In genomic region chr6:116144590-116144989, GRCh38 we compare ENCODE assay signal across 15 cellular contexts. TPM values are rescaled to one million over a fixed set of nuclear protein-coding genes. Genes with fewer than 3 reads are reported as not detected.
A peak's percentile ranks its signal among the peaks of the same experiment; 100 is the strongest.
DNase-seq lines count a peak whose midpoint lies in the region; ATAC-seq and TF ChIP-seq lines count a peak whose summit lies in the region.
"Had no signal": no experiment of that assay in that cellular context is flagged by ENCODE, and none has a peak within 500 bp of the region (broad histone marks: within the 10 kb centered on the region; RNA-seq: fewer than 3 reads in every experiment).

No MANE protein-coding gene starts in this region.

- intact Hi-C loops in heart left ventricle (cut with DNase I) = no loop called here
- intact Hi-C loops in cardiac septum (cut with DNase I) = no loop called here
- intact Hi-C loops in prostate gland (cut with DNase I) = no loop called here

- H3K27me3 ChIP-seq in heart left ventricle = no peaks in the 10 kb centered on the region
- no peaks in the 10 kb centered on the region for H3K27me3 ChIP-seq in prostate gland (replicated peaks; ENCODE audit: insufficient read depth)
- H3K27me3 ChIP-seq: adrenal gland, transverse colon had no signal

- H3K4me1 ChIP-seq in heart left ventricle = peaks cover 0 to 22% (median 7%) of the 10 kb centered on the region in 12 donors
- H3K4me1 ChIP-seq in prostate gland (replicated peaks) = no peaks in the 10 kb centered on the region
- H3K4me1 ChIP-seq: transverse colon had no signal

- ATAC-seq in heart left ventricle (peak in 3 of 4 donors; percentile 42 to 81 (median 64)), SK-N-SH treated with all-trans-retinoic acid at 6 μM for 48 hours (peak; percentile 89), HG02588 (IDR thresholded peaks at IDR 0.05; ENCODE audit: unreplicated experiment) (no peak)
- ATAC-seq in stimulated activated naive CD8-positive, alpha-beta T cell treated with anti-CD3 and anti-CD28 coated beads, Interleukin-15, Interleukin-2, amounts not matched to agents 100 U/mL and 50 U/mL, for 24 hours = no peak
- ATAC-seq in stimulated activated naive CD8-positive, alpha-beta T cell treated with anti-CD3 and anti-CD28 coated beads, Interleukin-15, amount 100 ng/mL, for 72 hours = no peak
- ATAC-seq: left lobe of liver had no signal

- H3K27me3 Mint-ChIP-seq in stimulated activated naive CD8-positive, alpha-beta T cell treated with anti-CD3 and anti-CD28 coated beads, Interleukin-15, amount 100 ng/mL, for 72 hours = no peaks in the 10 kb centered on the region

- 49 to 57% (median 55%) methylated on average over 3 of the region's 3 CpGs for WGBS in heart left ventricle, 4 donors
- 58% methylated on average over 3 of the region's 3 CpGs for WGBS in prostate gland

- TF ChIP-seq CTCF in heart left ventricle (IDR thresholded peaks at IDR 0.05) (no peak), foreskin fibroblast (IDR thresholded peaks at IDR 0.05; ENCODE audit: low read depth, low read length) (no peak), prostate gland (IDR thresholded peaks at IDR 0.05) (no peak)

- DNase-seq in heart left ventricle (no peak), cardiac septum (ENCODE audit: low spot score) (no peak), foreskin fibroblast (peak; percentile 66 to 77), prostate gland (ENCODE audit: low spot score) (no peak)
- DNase-seq in stimulated activated naive CD8-positive, alpha-beta T cell treated with anti-CD3 and anti-CD28 coated beads, Interleukin-15, Interleukin-2, amounts not matched to agents 100 U/mL and 50 U/mL, for 24 hours = no peak
- DNase-seq in stimulated activated naive CD8-positive, alpha-beta T cell treated with anti-CD3 and anti-CD28 coated beads, Interleukin-15, amount 100 ng/mL, for 72 hours = no peak
- DNase-seq: adrenal gland, T-helper 2 cell, transverse colon had no signal

- no peaks in the 10 kb centered on the region for H3K4me1 Mint-ChIP-seq in stimulated activated naive CD8-positive, alpha-beta T cell treated with anti-CD3 and anti-CD28 coated beads, Interleukin-15, amount 100 ng/mL, for 72 hours

- H3K36me3 ChIP-seq in heart left ventricle (peaks cover 0 to 11% (median 0%) of the 10 kb centered on the region in 9 donors), prostate gland (no peaks in the 10 kb centered on the region)
- H3K36me3 ChIP-seq: adrenal gland, transverse colon had no signal

- TF ChIP-seq POLR2A in heart left ventricle (IDR thresholded peaks at IDR 0.05) = no peak
- no peak for TF ChIP-seq POLR2A in prostate gland (IDR thresholded peaks at IDR 0.05)

- H3K4me3 ChIP-seq in heart left ventricle (no peak overlapping the region), foreskin fibroblast (ENCODE audit: low read depth in 1 of 2, low read length in 2 of 2) (no peak overlapping the region), prostate gland (no peak overlapping the region)
- H3K4me3 ChIP-seq: adrenal gland, transverse colon had no signal

- H3K9me3 Mint-ChIP-seq in stimulated activated naive CD8-positive, alpha-beta T cell treated with anti-CD3 and anti-CD28 coated beads, Interleukin-15, amount 100 ng/mL, for 72 hours = no peaks in the 10 kb centered on the region

- no peak overlapping the region for H3K27ac ChIP-seq in heart left ventricle
- no peak overlapping the region for H3K27ac ChIP-seq in prostate gland
- H3K27ac ChIP-seq: adrenal gland, transverse colon had no signal

- no peak overlapping the region for H3K4me3 Mint-ChIP-seq in stimulated activated naive CD8-positive, alpha-beta T cell treated with anti-CD3 and anti-CD28 coated beads, Interleukin-15, amount 100 ng/mL, for 72 hours

- H3K9me3 ChIP-seq in heart left ventricle = no peaks in the 10 kb centered on the region
- no peaks in the 10 kb centered on the region for H3K9me3 ChIP-seq in prostate gland
- H3K9me3 ChIP-seq: adrenal gland, transverse colon had no signal

- H3K27ac Mint-ChIP-seq in stimulated activated naive CD8-positive, alpha-beta T cell treated with anti-CD3 and anti-CD28 coated beads, Interleukin-15, amount 100 ng/mL, for 72 hours = no peak overlapping the region

TF ChIP-seq in SK-N-SH treated with all-trans-retinoic acid at 6 μM for 48 hours, 23 proteins besides CTCF, POLR2A, EP300 and RAD21:
- TF ChIP-seq ZNF8 (CRISPR knock-in tag; IDR thresholded peaks at IDR 0.05) (no peak), BACH2 (CRISPR knock-in tag; IDR thresholded peaks at IDR 0.05; ENCODE audit: borderline replicate concordance) (no peak), ZFP30 (CRISPR knock-in tag; IDR thresholded peaks at IDR 0.05) (no peak), POU6F1 (CRISPR knock-in tag; IDR thresholded peaks at IDR 0.05; ENCODE audit: borderline replicate concordance, low read depth) (no peak)

RNA-seq across cellular contexts. Expression of gene COL10A1, which starts 18.7 kb away (rescaled TPM):
- total RNA-seq in heart left ventricle = 1 to 10 TPM in 1 of 9 donors, under 1 TPM in 3, not detected in 5; 0.14 to 1.4 (median 0.22) TPM
- under 1 TPM; 0.04 to 0.11 TPM for polyA plus RNA-seq in heart left ventricle
- 3.3 TPM for total RNA-seq in cardiac septum
- not detected for total RNA-seq in prostate gland
- total RNA-seq: activated CD8-positive, alpha-beta memory T cell treated with anti-CD3 and anti-CD28 coated beads for 36 hours; epithelial cell of proximal tubule; G401; left lobe of liver; transverse colon had no signal

RNA-seq across cellular contexts. Expression of gene NT5DC1, which starts 43.9 kb away (rescaled TPM):
- total RNA-seq in heart left ventricle = 10 to 100 TPM; 12.0 to 72.4 (median 51.3) TPM
- polyA plus RNA-seq in heart left ventricle = 10 to 100 TPM in 1 of 2 donors, 1 to 10 TPM in 1; 6.5 to 30.2 TPM
- total RNA-seq in cardiac septum = 38.8 TPM
- total RNA-seq in prostate gland = 10 to 100 TPM; 12.3 to 26.1 TPM

Comparison
In these comparisons a context has a peak if more than half of its experiments do, and no peak if none do; other contexts are left out.
1. ATAC-seq: peak in heart left ventricle (3 of 4) and SK-N-SH treated with all-trans-retinoic acid at 6 μM for 48 hours (single experiment); none in stimulated activated naive CD8-positive, alpha-beta T cell treated with anti-CD3 and anti-CD28 coated beads, Interleukin-15, Interleukin-2, amounts not matched to agents 100 U/mL and 50 U/mL, for 24 hours (single experiment), HG02588 (single experiment) and stimulated activated naive CD8-positive, alpha-beta T cell treated with anti-CD3 and anti-CD28 coated beads, Interleukin-15, amount 100 ng/mL, for 72 hours (single experiment).
2. DNase-seq: peak in foreskin fibroblast (2 of 2); none in heart left ventricle (0 of 5), cardiac septum (single experiment), stimulated activated naive CD8-positive, alpha-beta T cell treated with anti-CD3 and anti-CD28 coated beads, Interleukin-15, Interleukin-2, amounts not matched to agents 100 U/mL and 50 U/mL, for 24 hours (single experiment), stimulated activated naive CD8-positive, alpha-beta T cell treated with anti-CD3 and anti-CD28 coated beads, Interleukin-15, amount 100 ng/mL, for 72 hours (0 of 2) and prostate gland (single experiment).